Comparison of ENCODE assay signal across 21 cellular contexts in the genomic region with DNA sequence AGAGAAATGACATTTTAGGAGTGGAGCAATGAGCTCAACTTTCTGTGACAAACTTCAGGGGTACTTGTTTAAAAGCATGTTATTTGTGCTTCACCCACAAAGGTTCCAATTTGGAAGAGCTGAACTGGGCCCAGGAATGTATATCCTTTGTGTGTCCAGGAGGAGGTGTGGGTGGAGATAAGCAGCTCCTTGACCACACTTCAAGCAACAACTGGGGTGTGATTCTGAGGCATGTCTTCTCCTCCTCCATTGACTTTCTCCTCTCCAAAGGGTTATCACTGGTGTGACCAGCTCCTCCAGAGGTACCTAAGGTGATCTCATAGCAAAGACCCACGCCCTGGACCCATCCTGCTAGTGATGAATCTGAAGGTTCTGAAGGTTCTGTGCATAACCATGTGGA.
A peak's percentile ranks its signal among the peaks of the same experiment; 100 is the strongest.
DNase-seq lines count a peak whose midpoint lies in the region; ATAC-seq, FAIRE-seq and TF ChIP-seq lines count a peak whose summit lies in the region.
"Had no signal": no experiment of that assay in that cellular context is flagged by ENCODE, and none has a peak within 500 bp of the region (broad histone marks: within the 10 kb centered on the region; RNA-seq: fewer than 3 reads in every experiment).

No MANE protein-coding gene starts in this region.

- no peak for TF ChIP-seq POLR2A in endothelial cell of umbilical vein (IDR thresholded peaks at IDR 0.05; ENCODE audit: low read depth, low read length)

- H3K4me3 ChIP-seq in DND-41 (ENCODE audit: low read depth in 1 of 2, low read length in 2 of 2) (no peak overlapping the region), Karpas-422 (ENCODE audit: low read length) (no peak overlapping the region), endothelial cell of umbilical vein (replicated peaks in 1 of 3; ENCODE audit: insufficient read depth in 1 of 3, low read depth in 1 of 3, low read length in 3 of 3) (no peak overlapping the region), skin epidermis (no peak overlapping the region)
- H3K4me3 ChIP-seq: breast epithelium, dorsolateral prefrontal cortex, esophagus muscularis mucosa, MG63 had no signal

- H3K27me3 Mint-ChIP-seq in T-helper 17 cell = peaks cover 17% of the 10 kb centered on the region
- H3K27me3 Mint-ChIP-seq: activated naive CD8-positive, alpha-beta T cell treated with anti-CD3 and anti-CD28 coated beads for 36 hours had no signal

- H3K27ac ChIP-seq in DND-41 (ENCODE audit: low read length) (peak overlapping the region; percentile 30; the same call in 1 of the 2 replicates), Karpas-422 (ENCODE audit: low read length) (peak overlapping the region; percentile 65), endothelial cell of umbilical vein (ENCODE audit: insufficient read depth, low read depth, low read length) (peak overlapping the region; percentile 88), skin epidermis (peak overlapping the region in 13 of 21 experiments; percentile 18 to 85 (median 73))
- H3K27ac ChIP-seq: breast epithelium, dorsolateral prefrontal cortex had no signal

- H3K9me1 ChIP-seq in endothelial cell of umbilical vein (replicated peaks; ENCODE audit: control insufficient read depth, extremely low read depth, insufficient read depth, low read length) = no peaks in the 10 kb centered on the region

- ATAC-seq in DND-41 (ENCODE audit: insufficient read depth, low read depth) (no peak), HG02938 (IDR thresholded peaks at IDR 0.05; ENCODE audit: unreplicated experiment) (no peak), T-helper 17 cell (no peak)
- ATAC-seq: right cardiac atrium had no signal

- POLR2A ChIA-PET in endothelial cell of umbilical vein (lab: Charles Lee) = no interaction called here

- CTCF ChIA-PET in endothelial cell of umbilical vein (lab: Charles Lee) = interaction anchor here (0.7 to 4.2 kb wide), 15 partner anchors 9 to 455 kb away, joined by 3 to 25 read pairs (median 5); a partner anchor contains a TSS

- H3K4me3 Mint-ChIP-seq in T-helper 17 cell = no peak overlapping the region
- H3K4me3 Mint-ChIP-seq: activated naive CD8-positive, alpha-beta T cell treated with anti-CD3 and anti-CD28 coated beads for 36 hours; neural crest cell had no signal

- DNase-seq in DND-41 (no peak), Karpas-422 (no peak), endothelial cell of umbilical vein (ENCODE audit: low read depth, low spot score) (no peak), T-helper 17 cell (no peak), superior temporal gyrus (ENCODE audit: extremely low spot score) (no peak)
- DNase-seq: activated naive CD8-positive, alpha-beta T cell treated with anti-CD3 and anti-CD28 coated beads for 36 hours; DMS 273 treated with DMSO at 0.1 percent for 48 hours; islet precursor cell; mesendoderm; MG63; NCI-H1930; right cardiac atrium; SIG-M5; stimulated activated CD4-positive, alpha-beta T cell treated with anti-CD3 and anti-CD28 coated beads, Interleukin-2, amount 100 ng/mL, for 48 hours; T1000 had no signal

- no peak for TF ChIP-seq CTCF in DND-41 (IDR thresholded peaks at IDR 0.05; ENCODE audit: borderline replicate concordance, extremely low read depth, low read length, poor library complexity, severe bottlenecking)
- no peak for TF ChIP-seq CTCF in endothelial cell of umbilical vein (IDR thresholded peaks at IDR 0.05; ENCODE audit: extremely low read depth in 1 of 2, insufficient read depth in 1 of 2, low read depth in 1 of 2, low read length in 2 of 2)

- H3K36me3 ChIP-seq in DND-41 (ENCODE audit: insufficient read depth, low read length) (no peaks in the 10 kb centered on the region), Karpas-422 (ENCODE audit: insufficient read depth, low read length) (no peaks in the 10 kb centered on the region), endothelial cell of umbilical vein (ENCODE audit: control insufficient read depth in 2 of 2, extremely low read depth in 1 of 2, insufficient read depth in 2 of 2, low read length in 2 of 2) (no peaks in the 10 kb centered on the region)
- H3K36me3 ChIP-seq: breast epithelium, esophagus muscularis mucosa, MG63 had no signal

- H3K4me2 ChIP-seq in DND-41 (ENCODE audit: insufficient read depth, low read length) (no peak overlapping the region), Karpas-422 (ENCODE audit: low read depth, low read length, poor library complexity, severe bottlenecking) (peak overlapping the region; percentile 57), endothelial cell of umbilical vein (ENCODE audit: insufficient read depth, low read length) (no peak overlapping the region)

- H3K9me3 ChIP-seq in DND-41 (ENCODE audit: insufficient read depth, low read length, severe bottlenecking) (no peaks in the 10 kb centered on the region), Karpas-422 (ENCODE audit: low read length) (no peaks in the 10 kb centered on the region), endothelial cell of umbilical vein (replicated peaks; ENCODE audit: control insufficient read depth, insufficient read depth, low read length) (no peaks in the 10 kb centered on the region), T-helper 17 cell (ENCODE audit: control insufficient read depth, low read length, poor library complexity, severe bottlenecking) (no peaks in the 10 kb centered on the region)
- H3K9me3 ChIP-seq: breast epithelium, esophagus muscularis mucosa, MG63 had no signal

- H3K79me2 ChIP-seq in DND-41 (ENCODE audit: insufficient read depth, low read length) = no peaks in the 10 kb centered on the region
- H3K79me2 ChIP-seq in Karpas-422 (ENCODE audit: low read length) = no peaks in the 10 kb centered on the region
- no peaks in the 10 kb centered on the region for H3K79me2 ChIP-seq in endothelial cell of umbilical vein (ENCODE audit: control insufficient read depth, insufficient read depth, low read length)

- no peaks in the 10 kb centered on the region for H3K27me3 ChIP-seq in DND-41 (ENCODE audit: insufficient read depth, low read length, poor library complexity)
- H3K27me3 ChIP-seq in Karpas-422 (ENCODE audit: low read length) = no peaks in the 10 kb centered on the region
- H3K27me3 ChIP-seq in endothelial cell of umbilical vein (ENCODE audit: control insufficient read depth in 2 of 2, insufficient read depth in 2 of 2, low read length in 2 of 2) = no peaks in the 10 kb centered on the region
- H3K27me3 ChIP-seq: breast epithelium, esophagus muscularis mucosa, MG63 had no signal

- H3K36me3 Mint-ChIP-seq in T-helper 17 cell (ENCODE audit: low read depth) = peaks cover 4% of the 10 kb centered on the region
- H3K36me3 Mint-ChIP-seq: activated naive CD8-positive, alpha-beta T cell treated with anti-CD3 and anti-CD28 coated beads for 36 hours had no signal

- FAIRE-seq in endothelial cell of umbilical vein (lab: Jason Lieb, UNC) = peak; percentile 59

- dilution Hi-C loops in endothelial cell of umbilical vein (cut with MboI; ENCODE audit: extremely low pct_ligation_motif_present, low sequenced_read_pairs) = no loop called here

- no peak overlapping the region for H2AFZ ChIP-seq in DND-41 (ENCODE audit: low read depth, low read length)
- 0 out of 2 replicates have a peak overlapping the region, but pooled peaks have one; percentile 44 for H2AFZ ChIP-seq in Karpas-422 (ENCODE audit: low read length)
- peak overlapping the region; percentile 14 for H2AFZ ChIP-seq in endothelial cell of umbilical vein (ENCODE audit: low read depth, low read length)

- H3K9me2 ChIP-seq in Karpas-422 (replicated peaks; ENCODE audit: insufficient read depth, low read length) = no peaks in the 10 kb centered on the region

- no peak overlapping the region for H3K27ac Mint-ChIP-seq in T-helper 17 cell
- H3K27ac Mint-ChIP-seq: activated naive CD8-positive, alpha-beta T cell treated with anti-CD3 and anti-CD28 coated beads for 36 hours had no signal

- H3K9ac ChIP-seq in DND-41 (ENCODE audit: low read depth, low read length) (no peak overlapping the region), Karpas-422 (ENCODE audit: low read length) (no peak overlapping the region), endothelial cell of umbilical vein (replicated peaks; ENCODE audit: extremely low read depth, insufficient read depth, low read length) (peak overlapping the region; percentile 82)

- H3K4me1 ChIP-seq in DND-41 (ENCODE audit: insufficient read depth, low read length) (peaks cover 80% of the 10 kb centered on the region), Karpas-422 (ENCODE audit: low read length) (peaks cover 72% of the 10 kb centered on the region), endothelial cell of umbilical vein (ENCODE audit: control insufficient read depth, extremely low read depth, insufficient read depth, low read length) (peaks cover 85% of the 10 kb centered on the region)

- intact Hi-C loops in endothelial cell of umbilical vein (cut with micrococcal nuclease) = loop anchor here (1.0 to 5.0 kb wide), 5 partner anchors 44 to 455 kb away; a partner anchor contains a TSS

- H3K4me1 Mint-ChIP-seq in T-helper 17 cell = peaks cover 37% of the 10 kb centered on the region

- no peaks in the 10 kb centered on the region for H4K20me1 ChIP-seq in DND-41 (ENCODE audit: insufficient read depth, low read length)
- no peaks in the 10 kb centered on the region for H4K20me1 ChIP-seq in Karpas-422 (ENCODE audit: insufficient read depth, low read depth, low read length)
- no peaks in the 10 kb centered on the region for H4K20me1 ChIP-seq in endothelial cell of umbilical vein (replicated peaks; ENCODE audit: control insufficient read depth, extremely low read depth, insufficient read depth, low read length)

- BruUV-seq in endothelial cell of umbilical vein (replicated peaks; lab: Mats Ljungman, UMichigan) = no TSS peak

TF ChIP-seq in endothelial cell of umbilical vein, 7 proteins besides CTCF, POLR2A, EP300 and RAD21:
- TF ChIP-seq JUN (IDR thresholded peaks at IDR 0.05; ENCODE audit: borderline replicate concordance, insufficient read depth, insufficient read length, low read depth) = no peak
TF ChIP-seq in endothelial cell of umbilical vein: peak in this region for 0.

Comparison
In these comparisons a context has a peak if more than half of its experiments do, and no peak if none do; other contexts are left out.
1. H3K27ac ChIP-seq: peak in every context shown above with its lines; median percentile 88 in endothelial cell of umbilical vein; 73 in skin epidermis; 65 in Karpas-422; 30 in DND-41.